14 cellular contexts compared by ENCODE assay signal in genomic region chr6:110756817-110757216, GRCh38. TPM values are rescaled to one million over a fixed set of nuclear protein-coding genes. Genes with fewer than 3 reads are reported as not detected.
DNase-seq lines count a peak whose midpoint lies in the region; ATAC-seq and TF ChIP-seq lines count a peak whose summit lies in the region.
"Had no signal": no experiment of that assay in that cellular context is flagged by ENCODE, and none has a peak within 500 bp of the region (broad histone marks: within the 10 kb centered on the region; RNA-seq: fewer than 3 reads in every experiment).

No MANE protein-coding gene starts in this region.

- ATAC-seq in GM19023 (IDR thresholded peaks at IDR 0.05; ENCODE audit: unreplicated experiment) (peak; percentile 67), HG02884 (IDR thresholded peaks at IDR 0.05; ENCODE audit: unreplicated experiment) (peak; percentile 73)

- H3K4me3 Mint-ChIP-seq in Caco-2 (ENCODE audit: unreplicated experiment): no peak overlapping the region
- H3K4me3 Mint-ChIP-seq: endodermal cell had no signal

- no peak overlapping the region for H3K4me3 ChIP-seq in Caco-2 (ENCODE audit: low read depth, low read length)
- no peak overlapping the region for H3K4me3 ChIP-seq in OCI-LY1 (ENCODE audit: low read depth, low read length, poor library complexity, severe bottlenecking)
- H3K4me3 ChIP-seq in smooth muscle cell: no peak overlapping the region
- H3K4me3 ChIP-seq: Peyer's patch had no signal

- no peaks in the 10 kb centered on the region for H3K9me2 ChIP-seq in OCI-LY1 (ENCODE audit: low read depth, low read length)

- BruUV-seq in Caco-2 (replicated peaks; lab: Mats Ljungman, UMichigan): no TSS peak

- H3K36me3 ChIP-seq in Caco-2 (ENCODE audit: control insufficient read depth, insufficient read depth, low read length) (no peaks in the 10 kb centered on the region), OCI-LY1 (ENCODE audit: insufficient read depth, low read length) (no peaks in the 10 kb centered on the region), smooth muscle cell (ENCODE audit: low read depth) (no peaks in the 10 kb centered on the region)
- H3K36me3 ChIP-seq: Peyer's patch had no signal

- H3K27me3 Mint-ChIP-seq in Caco-2 (ENCODE audit: insufficient read depth, unreplicated experiment): no peaks in the 10 kb centered on the region

- H3K27ac Mint-ChIP-seq in Caco-2 (ENCODE audit: unreplicated experiment): peak overlapping the region; percentile 28
- H3K27ac Mint-ChIP-seq: endodermal cell had no signal

- H3K79me2 ChIP-seq in OCI-LY1 (ENCODE audit: insufficient read depth, low read length) (no peaks in the 10 kb centered on the region), smooth muscle cell (ENCODE audit: low read depth) (no peaks in the 10 kb centered on the region)

- H3K4me1 Mint-ChIP-seq in Caco-2 (ENCODE audit: low read depth, unreplicated experiment): peaks cover 37% of the 10 kb centered on the region

- H3K27me3 ChIP-seq in Caco-2 (replicated peaks; ENCODE audit: control insufficient read depth, insufficient read depth, low read length) (no peaks in the 10 kb centered on the region), OCI-LY1 (ENCODE audit: insufficient read depth, low read length) (no peaks in the 10 kb centered on the region), smooth muscle cell (ENCODE audit: low read depth) (no peaks in the 10 kb centered on the region)
- H3K27me3 ChIP-seq: Peyer's patch had no signal

- 81% methylated on average over 2 of the region's 2 CpGs for WGBS in smooth muscle cell (ENCODE audit: low lambda C conversion rate)

- H3K4me2 ChIP-seq in OCI-LY1 (ENCODE audit: low read length) (0 out of 2 replicates have a peak overlapping the region, but pooled peaks have one; percentile 18), smooth muscle cell (no peak overlapping the region)

- CTCF ChIA-PET in Caco-2 (lab: Charles Lee) (no interaction called here), RWPE1 (lab: Yijun Ruan, JAX) (no interaction called here)

- POLR2A ChIA-PET in Caco-2 (lab: Charles Lee): interaction anchor here (1.8 kb wide), 1 partner anchor 117 kb away, joined by 9 read pairs; no protein-coding TSS in a partner anchor
- POLR2A ChIA-PET in RWPE1 (lab: Yijun Ruan, JAX; ENCODE audit: low non-redundant PET): no interaction called here

- H3F3A ChIP-seq in OCI-LY1 (ENCODE audit: insufficient read depth, low read length): no peaks in the 10 kb centered on the region
- H3F3A ChIP-seq in smooth muscle cell (ENCODE audit: low read depth): no peaks in the 10 kb centered on the region

- H4K20me1 ChIP-seq in OCI-LY1 (ENCODE audit: insufficient read depth, low read length) (no peaks in the 10 kb centered on the region), smooth muscle cell (ENCODE audit: low read depth) (peaks cover 34% of the 10 kb centered on the region)

- H3K27ac ChIP-seq in OCI-LY1 (ENCODE audit: low read depth, low read length, poor library complexity, severe bottlenecking): no peak overlapping the region
- H3K27ac ChIP-seq in RWPE1: no peak overlapping the region
- no peak overlapping the region for H3K27ac ChIP-seq in smooth muscle cell (ENCODE audit: low read depth)
- H3K27ac ChIP-seq: Peyer's patch had no signal

- H3K4me1 ChIP-seq in Caco-2 (peaks cover 42% of the 10 kb centered on the region), OCI-LY1 (ENCODE audit: insufficient read depth, low read length, severe bottlenecking) (peaks cover 14% of the 10 kb centered on the region), smooth muscle cell (ENCODE audit: low read depth) (no peaks in the 10 kb centered on the region)
- H3K4me1 ChIP-seq: Peyer's patch had no signal

- H2AFZ ChIP-seq in OCI-LY1 (ENCODE audit: low read length): no peak overlapping the region
- no peak overlapping the region for H2AFZ ChIP-seq in smooth muscle cell (ENCODE audit: low read depth)

- H3K9ac ChIP-seq in OCI-LY1 (ENCODE audit: low read length) (no peak overlapping the region), smooth muscle cell (ENCODE audit: low read depth) (no peak overlapping the region)

- DNase-seq in Caco-2 (no peak), NCI-H2171 (lab: John Stamatoyannopoulos, UW) (no peak), mucosa of gallbladder (ENCODE audit: low spot score) (no peak), RWPE1 (ENCODE audit: low spot score) (no peak), smooth muscle cell (lab: John Stamatoyannopoulos, UW; ENCODE audit: unreplicated experiment) (no peak)
- DNase-seq: activated CD4-positive, alpha-beta T cell treated with anti-CD3 and anti-CD28 coated beads for 1 hour; endodermal cell; islet precursor cell; NCI-H1092 treated with DMSO at 0.1 percent for 48 hours; Peyer's patch; posterior cingulate gyrus had no signal

- TF ChIP-seq CTCF in Caco-2 (IDR thresholded peaks at IDR 0.05; ENCODE audit: insufficient read depth in 1 of 2, low read depth in 1 of 2, low read length in 1 of 2, severe bottlenecking in 1 of 2, unreplicated experiment in 1 of 2): no peak
- no peak for TF ChIP-seq CTCF in OCI-LY1 (IDR thresholded peaks at IDR 0.05; ENCODE audit: low read length)
- TF ChIP-seq CTCF in RWPE1 (conservative IDR thresholded peaks at IDR 0.05; ENCODE audit: low read depth): no peak
- no peak for TF ChIP-seq CTCF in smooth muscle cell (IDR thresholded peaks at IDR 0.05; ENCODE audit: borderline replicate concordance, insufficient read depth, poor library complexity, severe bottlenecking)

- H3K9me3 ChIP-seq in Caco-2 (no peaks in the 10 kb centered on the region), OCI-LY1 (ENCODE audit: low read length) (no peaks in the 10 kb centered on the region), smooth muscle cell (replicated peaks; ENCODE audit: low read depth) (no peaks in the 10 kb centered on the region)
- H3K9me3 ChIP-seq: Peyer's patch had no signal

- intact Hi-C loops in Caco-2 (cut with micrococcal nuclease; ENCODE audit: unreplicated experiment): loop anchor here (5.0 kb wide), 1 partner anchor 120 kb away; no protein-coding TSS in a partner anchor

- H3K36me3 Mint-ChIP-seq in Caco-2 (ENCODE audit: insufficient read depth, unreplicated experiment): no peaks in the 10 kb centered on the region

- H3K9me3 Mint-ChIP-seq in Caco-2 (ENCODE audit: unreplicated experiment): no peaks in the 10 kb centered on the region
- H3K9me3 Mint-ChIP-seq: endodermal cell had no signal

RNA-seq across cellular contexts. Expression of gene CDK19, which starts 58.5 kb away (rescaled TPM):
- total RNA-seq in Caco-2 (2022): 23.1 and 24.6 TPM in 2 replicates
- 41.1 TPM for total RNA-seq in mucosa of gallbladder
- total RNA-seq in smooth muscle cell: 14.0 and 17.1 TPM in 2 replicates
- polyA plus RNA-seq in smooth muscle cell: 3.7 and 4.4 TPM in 2 replicates
